In genomic region chr19:2426661-2427322, GRCh38 we compare ENCODE assay signal across 8 cellular contexts. TPM values are rescaled to one million over a fixed set of nuclear protein-coding genes. Genes with fewer than 3 reads are reported as not detected.
DNase-seq lines count a peak whose midpoint lies in the region; ATAC-seq and TF ChIP-seq lines count a peak whose summit lies in the region.

No MANE protein-coding gene starts in this region.

- peak overlapping the region; percentile 93 for H2AFZ ChIP-seq in neural progenitor cell (replicated peaks)

- no peak for ATAC-seq in GM18519 (IDR thresholded peaks at IDR 0.05; ENCODE audit: low FRiP score, unreplicated experiment)

- no peak overlapping the region for H3K27ac Mint-ChIP-seq in neural progenitor cell

- H3K27me3 Mint-ChIP-seq in neural progenitor cell (ENCODE audit: insufficient read depth, low read depth) = peaks cover 21% of the 10 kb centered on the region

- peaks cover 38% of the 10 kb centered on the region for H4K20me1 ChIP-seq in neural progenitor cell (ENCODE audit: low read depth)

- H3K79me2 ChIP-seq in neural progenitor cell (ENCODE audit: low read depth) = peaks cover 25% of the 10 kb centered on the region

- peak overlapping the region; percentile 85 for H3K9ac ChIP-seq in neural progenitor cell

- H3K9me3 ChIP-seq in neural progenitor cell (ENCODE audit: low read depth) (no peaks in the 10 kb centered on the region), vagina (no peaks in the 10 kb centered on the region)

- peak overlapping the region; percentile 95 for H3K4me3 Mint-ChIP-seq in neural progenitor cell

- H3K4me3 ChIP-seq in GM06990 (replicated peaks; ENCODE audit: low read depth, low read length) (peak overlapping the region; percentile 88), NB4 (ENCODE audit: low read depth, low read length) (peak overlapping the region; percentile 81), fibroblast of mammary gland (ENCODE audit: control insufficient read depth, low read depth, low read length) (peak overlapping the region; percentile 78), neural progenitor cell (peak overlapping the region; percentile 81), vagina (peak overlapping the region; percentile 88 to 98)

- no peak for TF ChIP-seq CTCF in GM06990 (IDR thresholded peaks at IDR 0.05; ENCODE audit: insufficient read depth, low read length, poor library complexity, severe bottlenecking)
- no peak for TF ChIP-seq CTCF in NB4 (IDR thresholded peaks at IDR 0.05; ENCODE audit: low read depth, low read length)
- TF ChIP-seq CTCF in fibroblast of mammary gland (conservative IDR thresholded peaks at IDR 0.05; ENCODE audit: control insufficient read depth, insufficient read depth, low read depth, low read length) = no peak
- TF ChIP-seq CTCF in neural progenitor cell (IDR thresholded peaks at IDR 0.05) = no peak
- TF ChIP-seq CTCF in vagina (IDR thresholded peaks at IDR 0.05) = no peak

- H3K36me3 ChIP-seq in GM06990 (ENCODE audit: control insufficient read depth, insufficient read depth, low read length) (peaks cover 19% of the 10 kb centered on the region), neural progenitor cell (no peaks in the 10 kb centered on the region), vagina (peaks cover 0 to 8% of the 10 kb centered on the region in 2 donors)

- DNase-seq in GM06990 (ENCODE audit: extremely low read depth, insufficient read length) (no peak), HCEC 1CT (peak; percentile 7), NB4 (ENCODE audit: low read depth) (peak; percentile 64), activated T-cell treated with anti-CD3 and anti-CD28 coated beads for 48 hours (ENCODE audit: low read depth) (peak; percentile 49), fibroblast of mammary gland (ENCODE audit: low read depth) (peak; percentile 36), neural progenitor cell (ENCODE audit: low spot score) (peak; percentile 79), vagina (ENCODE audit: extremely low spot score in 2 of 2) (no peak)

- intact Hi-C loops in vagina (cut with DNase I) = no loop called here

- H3F3A ChIP-seq in neural progenitor cell (ENCODE audit: low read depth) = peaks cover 46% of the 10 kb centered on the region

- peaks cover 11% of the 10 kb centered on the region for H3K4me1 Mint-ChIP-seq in neural progenitor cell

- H3K27ac ChIP-seq in neural progenitor cell (peak overlapping the region; percentile 64), vagina (peak overlapping the region; percentile 90)

- H3K27me3 ChIP-seq in GM06990 (replicated peaks; ENCODE audit: control insufficient read depth, insufficient read depth, low read length) (no peaks in the 10 kb centered on the region), neural progenitor cell (no peaks in the 10 kb centered on the region), vagina (no peaks in the 10 kb centered on the region)

- H3K4me1 ChIP-seq in neural progenitor cell (peaks cover 18% of the 10 kb centered on the region), vagina (peaks cover 36% of the 10 kb centered on the region)

- no peaks in the 10 kb centered on the region for H3K9me3 Mint-ChIP-seq in neural progenitor cell

- H3K4me2 ChIP-seq in neural progenitor cell = peak overlapping the region; percentile 82

- H3K36me3 Mint-ChIP-seq in neural progenitor cell = peaks cover 2% of the 10 kb centered on the region

- TF ChIP-seq POLR2A in NB4 (IDR thresholded peaks at IDR 0.05; ENCODE audit: extremely low read depth, insufficient read length) (no peak), vagina (IDR thresholded peaks at IDR 0.05) (no peak)

RNA-seq across cellular contexts. Expression of gene TIMM13, which starts 0.6 kb away (rescaled TPM):
- total RNA-seq in neural progenitor cell (ENCODE audit: low replicate concordance) = 22.3 and 37.9 TPM in 2 replicates
- total RNA-seq in vagina = 20.9 TPM

RNA-seq across cellular contexts. Expression of gene LMNB2, which starts 30.0 kb away (rescaled TPM):
- total RNA-seq in neural progenitor cell (ENCODE audit: low replicate concordance) (78.0 and 246 TPM in 2 replicates), vagina (41.0 TPM)

RNA-seq across cellular contexts. Expression of gene GADD45B, which starts 49.1 kb away (rescaled TPM):
- total RNA-seq in neural progenitor cell (ENCODE audit: low replicate concordance) (3.9 and 6.2 TPM in 2 replicates), vagina (181 TPM)

Comparison
In these comparisons a context has a peak if more than half of its experiments do, and no peak if none do; other contexts are left out.
1. DNase-seq: peak in HCEC 1CT (single experiment), NB4 (single experiment), activated T-cell treated with anti-CD3 and anti-CD28 coated beads for 48 hours (single experiment), fibroblast of mammary gland (single experiment) and neural progenitor cell (single experiment); none in GM06990 (single experiment) and vagina (0 of 2).
2. RNA of gene GADD45B, which starts 49.1 kb away (total RNA-seq): 181 TPM in vagina (single experiment); 3.9 to 6.2 TPM in neural progenitor cell; every median in the first group is over 10 times any median in the second.
3. Peak in every context shown above with its lines, with median percentiles within 50 percentile points of each other: H3K4me3 ChIP-seq.